In the genomic region with DNA sequence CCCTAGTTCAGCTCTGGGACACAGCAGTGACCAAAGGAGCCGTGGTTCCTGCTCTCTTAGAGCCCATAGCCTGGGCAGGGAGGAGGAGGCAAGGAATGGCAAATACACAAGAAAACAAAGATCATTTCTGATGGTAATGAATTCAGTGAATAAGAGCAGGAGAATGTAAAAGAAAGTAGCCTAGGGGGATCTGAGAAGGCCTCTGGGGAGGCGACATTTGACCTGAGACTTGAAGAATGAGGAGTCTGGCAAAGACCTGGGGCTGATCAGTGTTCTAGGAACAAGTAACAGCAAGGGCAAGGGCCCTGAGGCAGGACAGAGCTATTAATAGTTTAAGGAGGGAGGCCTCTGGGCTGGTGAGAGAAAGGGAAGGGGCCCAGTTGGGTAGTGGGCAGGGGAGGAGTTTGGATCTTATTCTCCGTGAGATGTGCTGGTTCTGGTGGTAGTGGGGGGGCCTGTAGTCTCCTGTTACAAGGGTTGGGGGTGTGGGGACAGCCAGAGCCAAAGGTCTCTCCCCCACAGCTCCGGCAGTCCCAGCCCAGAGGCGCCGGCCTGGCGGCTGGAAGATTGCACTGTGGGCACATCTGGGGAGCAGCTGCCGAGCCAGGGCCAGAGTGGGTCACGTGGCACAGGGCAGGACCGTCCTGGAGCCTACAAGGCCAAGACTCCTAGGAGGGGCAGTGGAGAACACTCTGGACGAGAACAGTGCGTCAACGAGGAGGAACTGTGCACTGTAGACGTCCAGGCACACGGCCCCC, we compare ENCODE assay signal across 8 cellular contexts. TPM values are rescaled to one million over a fixed set of nuclear protein-coding genes. Genes with fewer than 3 reads are reported as not detected.
A peak's percentile ranks its signal among the peaks of the same experiment; 100 is the strongest.
DNase-seq lines count a peak whose midpoint lies in the region; ATAC-seq, FAIRE-seq and TF ChIP-seq lines count a peak whose summit lies in the region.

No MANE protein-coding gene starts in this region.

- no peaks in the 10 kb centered on the region for H3K9me3 Mint-ChIP-seq in WTC11
- H3K9me3 Mint-ChIP-seq in activated CD4-positive, alpha-beta memory T cell treated with anti-CD3 and anti-CD28 coated beads, Interleukin-2, amount 10 ng/mL, durations not matched to agents 7 days and 5 days: no peaks in the 10 kb centered on the region

- peak; percentile 41; the same call in 1 of the 2 replicates for TF ChIP-seq POLR2A in H54 (IDR thresholded peaks at IDR 0.05; ENCODE audit: low read depth, low read length)

- no peaks in the 10 kb centered on the region for H3K27me3 Mint-ChIP-seq in WTC11 (ENCODE audit: low read depth)
- no peaks in the 10 kb centered on the region for H3K27me3 Mint-ChIP-seq in activated CD4-positive, alpha-beta memory T cell treated with anti-CD3 and anti-CD28 coated beads, Interleukin-2, amount 10 ng/mL, durations not matched to agents 7 days and 5 days

- no peaks in the 10 kb centered on the region for H3K27me3 ChIP-seq in right atrium auricular region

- CTCF ChIA-PET in WTC11 (lab: Charles Lee): interaction anchor here (0.6 to 5.7 kb wide), 16 partner anchors 9 to 422 kb away, joined by 3 to 62 read pairs (median 5); a partner anchor contains a TSS
- CTCF ChIA-PET in activated CD4-positive, alpha-beta memory T cell treated with anti-CD3 and anti-CD28 coated beads, Interleukin-2, amount 10 ng/mL, durations not matched to agents 7 days and 5 days (lab: Charles Lee): no interaction called here

- no peak overlapping the region for H3K4me3 ChIP-seq in right atrium auricular region
- no peak overlapping the region for H3K4me3 ChIP-seq in skin epidermis

- TF ChIP-seq CTCF in WTC11 (IDR thresholded peaks at IDR 0.05) (no peak), right atrium auricular region (IDR thresholded peaks at IDR 0.05) (no peak)

- POLR2A ChIA-PET in WTC11 (lab: Charles Lee): interaction anchor here (0.5 to 2.9 kb wide), 6 partner anchors 9 to 23 kb away, joined by 3 to 20 read pairs (median 10); a partner anchor contains a TSS
- POLR2A ChIA-PET in activated CD4-positive, alpha-beta memory T cell treated with anti-CD3 and anti-CD28 coated beads, Interleukin-2, amount 10 ng/mL, durations not matched to agents 7 days and 5 days (lab: Charles Lee): interaction anchor here (0.6 kb wide), 1 partner anchor 146 kb away, joined by 3 read pairs; no protein-coding TSS in a partner anchor

- no peaks in the 10 kb centered on the region for H3K36me3 Mint-ChIP-seq in WTC11
- H3K36me3 Mint-ChIP-seq in activated CD4-positive, alpha-beta memory T cell treated with anti-CD3 and anti-CD28 coated beads, Interleukin-2, amount 10 ng/mL, durations not matched to agents 7 days and 5 days (ENCODE audit: low read depth): no peaks in the 10 kb centered on the region

- H3K27ac ChIP-seq in right atrium auricular region: peak overlapping the region; percentile 74 to 75
- peak overlapping the region in 20 of 21 experiments; percentile 17 to 87 (median 71) for H3K27ac ChIP-seq in skin epidermis

- no peaks in the 10 kb centered on the region for H3K9me3 ChIP-seq in right atrium auricular region

- DNase-seq in H54 (ENCODE audit: insufficient read length, low spot score) (peak; percentile 71), WTC11 (ENCODE audit: low spot score) (peak; percentile 75), right atrium auricular region (ENCODE audit: low spot score) (peak; percentile 97), CD1c-positive myeloid dendritic cell (ENCODE audit: extremely low spot score) (no peak)
- DNase-seq in activated CD4-positive, alpha-beta memory T cell treated with anti-CD3 and anti-CD28 coated beads, Interleukin-2, amount 10 ng/mL, durations not matched to agents 7 days and 5 days: no peak
- no peak for DNase-seq in activated CD8-positive, alpha-beta memory T cell treated with anti-CD3 and anti-CD28 coated beads for 24 hours

- H3K27ac Mint-ChIP-seq in WTC11: peak overlapping the region; percentile 88
- no peak overlapping the region for H3K27ac Mint-ChIP-seq in activated CD4-positive, alpha-beta memory T cell treated with anti-CD3 and anti-CD28 coated beads, Interleukin-2, amount 10 ng/mL, durations not matched to agents 7 days and 5 days

- no peaks in the 10 kb centered on the region for H3K36me3 ChIP-seq in right atrium auricular region

- ATAC-seq in WTC11 (peak; percentile 79), GM21619 (IDR thresholded peaks at IDR 0.05; ENCODE audit: unreplicated experiment) (no peak)

- H3K4me1 Mint-ChIP-seq in WTC11: peaks cover 45% of the 10 kb centered on the region
- peaks cover 4% of the 10 kb centered on the region for H3K4me1 Mint-ChIP-seq in activated CD4-positive, alpha-beta memory T cell treated with anti-CD3 and anti-CD28 coated beads, Interleukin-2, amount 10 ng/mL, durations not matched to agents 7 days and 5 days

- peaks cover 0 to 24% of the 10 kb centered on the region in 2 donors for H3K4me1 ChIP-seq in right atrium auricular region

- H3K4me3 Mint-ChIP-seq in WTC11: peak overlapping the region; percentile 20; the same call in 1 of the 2 replicates
- no peak overlapping the region for H3K4me3 Mint-ChIP-seq in activated CD4-positive, alpha-beta memory T cell treated with anti-CD3 and anti-CD28 coated beads, Interleukin-2, amount 10 ng/mL, durations not matched to agents 7 days and 5 days

- no peak for FAIRE-seq in H54 (lab: Jason Lieb, UNC)

TF ChIP-seq in WTC11, 78 proteins besides CTCF, POLR2A, EP300 and RAD21 (continues in another document):
- TF ChIP-seq MYBL2 (CRISPR knock-in tag; IDR thresholded peaks at IDR 0.05): no peak
- TF ChIP-seq, protein P1, sequence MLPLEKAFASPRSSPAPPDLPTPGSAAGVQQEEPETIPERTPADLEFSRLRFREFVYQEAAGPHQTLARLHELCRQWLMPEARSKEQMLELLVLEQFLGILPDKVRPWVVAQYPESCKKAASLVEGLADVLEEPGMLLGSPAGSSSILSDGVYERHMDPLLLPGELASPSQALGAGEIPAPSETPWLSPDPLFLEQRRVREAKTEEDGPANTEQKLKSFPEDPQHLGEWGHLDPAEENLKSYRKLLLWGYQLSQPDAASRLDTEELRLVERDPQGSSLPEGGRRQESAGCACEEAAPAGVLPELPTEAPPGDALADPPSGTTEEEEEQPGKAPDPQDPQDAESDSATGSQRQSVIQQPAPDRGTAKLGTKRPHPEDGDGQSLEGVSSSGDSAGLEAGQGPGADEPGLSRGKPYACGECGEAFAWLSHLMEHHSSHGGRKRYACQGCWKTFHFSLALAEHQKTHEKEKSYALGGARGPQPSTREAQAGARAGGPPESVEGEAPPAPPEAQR (CRISPR knock-in tag; IDR thresholded peaks at IDR 0.05): no peak; the same call in 1 of the 2 replicates
- TF ChIP-seq, protein P2, sequence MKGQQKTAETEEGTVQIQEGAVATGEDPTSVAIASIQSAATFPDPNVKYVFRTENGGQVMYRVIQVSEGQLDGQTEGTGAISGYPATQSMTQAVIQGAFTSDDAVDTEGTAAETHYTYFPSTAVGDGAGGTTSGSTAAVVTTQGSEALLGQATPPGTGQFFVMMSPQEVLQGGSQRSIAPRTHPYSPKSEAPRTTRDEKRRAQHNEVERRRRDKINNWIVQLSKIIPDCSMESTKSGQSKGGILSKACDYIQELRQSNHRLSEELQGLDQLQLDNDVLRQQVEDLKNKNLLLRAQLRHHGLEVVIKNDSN (CRISPR knock-in tag; IDR thresholded peaks at IDR 0.05): peak; percentile 86
- TF ChIP-seq, protein P3, sequence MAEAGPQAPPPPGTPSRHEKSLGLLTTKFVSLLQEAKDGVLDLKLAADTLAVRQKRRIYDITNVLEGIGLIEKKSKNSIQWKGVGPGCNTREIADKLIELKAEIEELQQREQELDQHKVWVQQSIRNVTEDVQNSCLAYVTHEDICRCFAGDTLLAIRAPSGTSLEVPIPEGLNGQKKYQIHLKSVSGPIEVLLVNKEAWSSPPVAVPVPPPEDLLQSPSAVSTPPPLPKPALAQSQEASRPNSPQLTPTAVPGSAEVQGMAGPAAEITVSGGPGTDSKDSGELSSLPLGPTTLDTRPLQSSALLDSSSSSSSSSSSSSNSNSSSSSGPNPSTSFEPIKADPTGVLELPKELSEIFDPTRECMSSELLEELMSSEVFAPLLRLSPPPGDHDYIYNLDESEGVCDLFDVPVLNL (CRISPR knock-in tag; IDR thresholded peaks at IDR 0.05; ENCODE audit: borderline replicate concordance, low read depth): no peak
- no peak for TF ChIP-seq SMAD3 (CRISPR knock-in tag; IDR thresholded peaks at IDR 0.05; ENCODE audit: borderline replicate concordance)
- no peak for TF ChIP-seq ZNF396 (CRISPR knock-in tag; IDR thresholded peaks at IDR 0.05; ENCODE audit: borderline replicate concordance)
- TF ChIP-seq, protein P4, sequence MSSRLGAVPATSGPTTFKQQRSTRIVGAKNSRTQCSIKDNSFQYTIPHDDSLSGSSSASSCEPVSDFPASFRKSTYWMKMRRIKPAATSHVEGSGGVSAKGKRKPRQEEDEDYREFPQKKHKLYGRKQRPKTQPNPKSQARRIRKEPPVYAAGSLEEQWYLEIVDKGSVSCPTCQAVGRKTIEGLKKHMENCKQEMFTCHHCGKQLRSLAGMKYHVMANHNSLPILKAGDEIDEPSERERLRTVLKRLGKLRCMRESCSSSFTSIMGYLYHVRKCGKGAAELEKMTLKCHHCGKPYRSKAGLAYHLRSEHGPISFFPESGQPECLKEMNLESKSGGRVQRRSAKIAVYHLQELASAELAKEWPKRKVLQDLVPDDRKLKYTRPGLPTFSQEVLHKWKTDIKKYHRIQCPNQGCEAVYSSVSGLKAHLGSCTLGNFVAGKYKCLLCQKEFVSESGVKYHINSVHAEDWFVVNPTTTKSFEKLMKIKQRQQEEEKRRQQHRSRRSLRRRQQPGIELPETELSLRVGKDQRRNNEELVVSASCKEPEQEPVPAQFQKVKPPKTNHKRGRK (CRISPR knock-in tag; IDR thresholded peaks at IDR 0.05; ENCODE audit: borderline replicate concordance): no peak
- TF ChIP-seq, protein P5, sequence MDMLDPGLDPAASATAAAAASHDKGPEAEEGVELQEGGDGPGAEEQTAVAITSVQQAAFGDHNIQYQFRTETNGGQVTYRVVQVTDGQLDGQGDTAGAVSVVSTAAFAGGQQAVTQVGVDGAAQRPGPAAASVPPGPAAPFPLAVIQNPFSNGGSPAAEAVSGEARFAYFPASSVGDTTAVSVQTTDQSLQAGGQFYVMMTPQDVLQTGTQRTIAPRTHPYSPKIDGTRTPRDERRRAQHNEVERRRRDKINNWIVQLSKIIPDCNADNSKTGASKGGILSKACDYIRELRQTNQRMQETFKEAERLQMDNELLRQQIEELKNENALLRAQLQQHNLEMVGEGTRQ (CRISPR knock-in tag; IDR thresholded peaks at IDR 0.05): peak; percentile 88
- TF ChIP-seq CREM (CRISPR knock-in tag; IDR thresholded peaks at IDR 0.05): no peak
- TF ChIP-seq EMX1 (CRISPR knock-in tag; IDR thresholded peaks at IDR 0.05): 0 out of 2 replicates have a peak, but pooled peaks have one; percentile 21
- no peak for TF ChIP-seq RORB (CRISPR knock-in tag; IDR thresholded peaks at IDR 0.05)
- no peak for TF ChIP-seq ATF1 (CRISPR knock-in tag; IDR thresholded peaks at IDR 0.05)

RNA-seq across cellular contexts. Expression of a gene that starts 9.3 kb away (rescaled TPM):
- 88.8 to 158 TPM (median 149 TPM) in 3 replicates for total RNA-seq in WTC11 (2021)
- 100 to 1,000 TPM; 450 to 815 TPM for total RNA-seq in right atrium auricular region
- total RNA-seq in activated CD4-positive, alpha-beta memory T cell treated with anti-CD3 and anti-CD28 coated beads, Interleukin-2, amount 10 ng/mL, durations not matched to agents 7 days and 5 days: under 1 TPM; 0.48 to 0.58 TPM

RNA-seq across cellular contexts. Expression of a gene that starts 41.9 kb away (rescaled TPM):
- total RNA-seq in WTC11 (2021): 0.44 TPM in 1 of 3 replicates, not detected in the others
- total RNA-seq in right atrium auricular region: 1 to 10 TPM; 6.8 to 9.0 TPM
- total RNA-seq in activated CD4-positive, alpha-beta memory T cell treated with anti-CD3 and anti-CD28 coated beads, Interleukin-2, amount 10 ng/mL, durations not matched to agents 7 days and 5 days: not detected

Comparison
In these comparisons a context has a peak if more than half of its experiments do, and no peak if none do; other contexts are left out.
1. DNase-seq: peak in H54 (single experiment), WTC11 (single experiment) and right atrium auricular region (single experiment); none in activated CD4-positive, alpha-beta memory T cell treated with anti-CD3 and anti-CD28 coated beads, Interleukin-2, amount 10 ng/mL, durations not matched to agents 7 days and 5 days (single experiment), CD1c-positive myeloid dendritic cell (single experiment) and activated CD8-positive, alpha-beta memory T cell treated with anti-CD3 and anti-CD28 coated beads for 24 hours (single experiment).
2. RNA of a gene that starts 9.3 kb away (total RNA-seq): 450 to 815 TPM in right atrium auricular region and 88.8 to 158 TPM in WTC11; 0.48 to 0.58 TPM in activated CD4-positive, alpha-beta memory T cell treated with anti-CD3 and anti-CD28 coated beads, Interleukin-2, amount 10 ng/mL, durations not matched to agents 7 days and 5 days; every median in the first group is over 10 times any median in the second.